19 cellular contexts compared by ENCODE assay signal in the genomic region with DNA sequence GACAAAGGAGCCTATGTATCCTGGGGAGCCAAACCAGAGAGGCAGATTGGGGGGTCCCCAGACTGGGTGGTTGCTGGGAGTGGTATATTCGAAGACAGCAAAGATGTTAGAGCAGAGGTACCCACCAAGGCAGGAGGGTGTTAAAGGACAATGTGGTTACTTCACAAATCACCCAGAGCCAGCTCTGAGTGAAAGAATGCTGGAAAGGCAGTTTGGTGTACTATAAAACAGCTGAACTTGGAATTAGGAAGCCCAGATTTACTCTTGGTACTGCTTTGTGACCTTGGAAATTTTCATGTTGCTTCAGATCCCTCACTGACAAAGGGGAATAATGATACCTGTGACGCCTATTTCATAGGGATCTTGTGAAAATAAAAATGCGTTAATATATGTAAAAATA.
"Had no signal": no experiment of that assay in that cellular context is flagged by ENCODE, and none has a peak within 500 bp of the region (broad histone marks: within the 10 kb centered on the region; RNA-seq: fewer than 3 reads in every experiment).

No MANE protein-coding gene starts in this region.

- H3K27ac ChIP-seq: prostate gland, transverse colon had no signal

- H3K4me1 Mint-ChIP-seq: activated CD4-positive, alpha-beta T cell treated with anti-CD3 and anti-CD28 coated beads for 36 hours; activated T-helper 17 cell treated with anti-CD3 and anti-CD28 coated beads, Interleukin-2, amount 50 U/mL, for 72 hours; endodermal cell; stimulated activated naive CD8-positive, alpha-beta T cell treated with anti-CD3 and anti-CD28 coated beads, Interleukin-15, amount 100 ng/mL, for 72 hours had no signal

- H3K36me3 Mint-ChIP-seq: activated naive CD8-positive, alpha-beta T cell; naive thymus-derived CD8-positive, alpha-beta T cell had no signal

- H3K4me3 Mint-ChIP-seq: activated B cell treated with CpG ODN at 0.5 μM for 24 hours; activated CD4-positive, alpha-beta T cell treated with anti-CD3 and anti-CD28 coated beads for 36 hours; activated naive CD8-positive, alpha-beta T cell; activated T-cell treated with anti-CD3 and anti-CD28 coated beads, Interleukin-2, amount 50 U/mL, for 24 hours; activated T-helper 17 cell treated with anti-CD3 and anti-CD28 coated beads, Interleukin-2, amount 50 U/mL, for 72 hours; endodermal cell; naive thymus-derived CD8-positive, alpha-beta T cell; stimulated activated naive CD8-positive, alpha-beta T cell treated with anti-CD3 and anti-CD28 coated beads, Interleukin-15, amount 100 ng/mL, for 72 hours; T-helper 17 cell had no signal

- H3K9me3 ChIP-seq: prostate gland, transverse colon had no signal

- H3K27me3 Mint-ChIP-seq: activated CD4-positive, alpha-beta T cell treated with anti-CD3 and anti-CD28 coated beads for 36 hours; activated naive CD8-positive, alpha-beta T cell; activated T-cell treated with anti-CD3 and anti-CD28 coated beads, Interleukin-2, amount 50 U/mL, for 24 hours; T-helper 17 cell had no signal

- H3K9me3 Mint-ChIP-seq: activated B cell treated with CpG ODN at 0.5 μM for 24 hours; activated T-cell treated with anti-CD3 and anti-CD28 coated beads, Interleukin-2, amount 50 U/mL, for 24 hours; activated T-helper 17 cell treated with anti-CD3 and anti-CD28 coated beads, Interleukin-2, amount 50 U/mL, for 72 hours; endodermal cell; naive thymus-derived CD8-positive, alpha-beta T cell; stimulated activated naive CD8-positive, alpha-beta T cell treated with anti-CD3 and anti-CD28 coated beads, Interleukin-15, amount 100 ng/mL, for 72 hours had no signal

- H3K4me1 ChIP-seq: prostate gland had no signal

- H3K27me3 ChIP-seq: transverse colon had no signal

- ATAC-seq: activated CD4-positive, alpha-beta T cell treated with anti-CD3 and anti-CD28 coated beads for 36 hours; activated T-helper 17 cell treated with anti-CD3 and anti-CD28 coated beads, Interleukin-2, amount 50 U/mL, for 72 hours; left colon; naive thymus-derived CD8-positive, alpha-beta T cell; stimulated activated naive CD8-positive, alpha-beta T cell treated with anti-CD3 and anti-CD28 coated beads, Interleukin-15, amount 100 ng/mL, for 72 hours; T-helper 17 cell had no signal

- H3K27ac Mint-ChIP-seq: activated B cell treated with CpG ODN at 0.5 μM for 24 hours; activated CD4-positive, alpha-beta T cell treated with anti-CD3 and anti-CD28 coated beads for 36 hours; activated naive CD8-positive, alpha-beta T cell; activated T-cell treated with anti-CD3 and anti-CD28 coated beads, Interleukin-2, amount 50 U/mL, for 24 hours; activated T-helper 17 cell treated with anti-CD3 and anti-CD28 coated beads, Interleukin-2, amount 50 U/mL, for 72 hours; endodermal cell; naive thymus-derived CD8-positive, alpha-beta T cell; stimulated activated naive CD8-positive, alpha-beta T cell treated with anti-CD3 and anti-CD28 coated beads, Interleukin-15, amount 100 ng/mL, for 72 hours; T-helper 17 cell had no signal

- DNase-seq: activated B cell treated with CpG ODN at 0.5 μM for 24 hours; activated CD4-positive, alpha-beta T cell treated with anti-CD3 and anti-CD28 coated beads for 36 hours; activated CD4-positive, alpha-beta T cell treated with anti-CD3 and anti-CD28 coated beads, Interleukin-2, amount 50 U/mL, for 4 hours; activated CD8-positive, alpha-beta memory T cell treated with anti-CD3 and anti-CD28 coated beads for 24 hours; activated CD8-positive, alpha-beta memory T cell treated with anti-CD3 and anti-CD28 coated beads, Interleukin-2, amount 50 U/mL, for 4 hours; activated T-cell treated with anti-CD3 and anti-CD28 coated beads, Interleukin-2, amount 50 U/mL, for 24 hours; cerebellar nuclear complex; cortex of kidney; endodermal cell; left colon; mesendoderm; naive thymus-derived CD8-positive, alpha-beta T cell; stimulated activated CD4-positive, alpha-beta T cell treated with anti-CD3 and anti-CD28 coated beads, Interleukin-1b, Interleukin-23, amount 100 ng/mL, for 48 hours; stimulated activated naive CD8-positive, alpha-beta T cell treated with anti-CD3 and anti-CD28 coated beads, Interleukin-15, amount 100 ng/mL, for 72 hours; T-helper 17 cell; transverse colon had no signal

- H3K36me3 ChIP-seq: prostate gland, transverse colon had no signal

- H3K4me3 ChIP-seq: prostate gland, transverse colon had no signal
